In the genomic region with DNA sequence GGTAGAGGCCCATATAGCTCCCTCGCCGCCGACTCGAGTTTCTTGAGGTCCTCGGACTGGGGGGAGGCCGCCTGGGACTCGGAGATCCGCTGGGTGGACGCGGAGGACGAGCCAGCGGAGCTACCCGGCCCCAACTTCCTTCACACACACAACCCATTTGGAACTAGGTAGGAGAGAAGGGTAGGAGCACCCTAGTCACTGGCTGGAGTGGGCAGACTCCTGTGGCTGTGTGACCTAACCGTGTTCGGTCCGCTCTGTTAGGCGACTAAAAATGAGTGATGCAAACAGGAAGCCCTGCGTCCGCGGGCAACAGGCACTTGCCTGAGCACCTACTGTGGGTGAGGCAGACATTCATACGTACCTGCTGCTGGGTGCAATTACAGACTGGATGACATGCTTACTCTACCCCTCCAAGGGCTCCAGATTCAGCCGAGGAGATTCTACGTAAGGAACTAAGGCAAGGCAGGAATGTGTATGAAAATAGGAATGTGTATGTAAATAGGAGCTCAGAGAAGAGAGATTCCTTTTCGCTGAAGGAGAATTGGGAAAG, we compare ENCODE assay signal across 8 cellular contexts. TPM values are rescaled to one million over a fixed set of nuclear protein-coding genes. Genes with fewer than 3 reads are reported as not detected.
A peak's percentile ranks its signal among the peaks of the same experiment; 100 is the strongest.
DNase-seq lines count a peak whose midpoint lies in the region; ATAC-seq and TF ChIP-seq lines count a peak whose summit lies in the region.

No MANE protein-coding gene starts in this region.

- intact Hi-C loops in heart right ventricle (cut with DNase I) = loop anchor here in 1 of 10 donors (10.0 kb wide), 1 partner anchor 169 kb away; a partner anchor contains a TSS
- intact Hi-C loops in Right ventricle myocardium superior (cut with DNase I) = no loop called here
- intact Hi-C loops in activated T-helper 2 cell treated with anti-CD3 and anti-CD28 coated beads, Interferon-gamma antibody, Interleukin-2, Interleukin-4, amounts not matched to agents 10 μg/mL and 5 μg/mL and 100 μg/mL, durations not matched to agents 14 hours and 24 hours and 36 hours (cut with micrococcal nuclease) = loop anchor here (10.0 kb wide), 3 partner anchors 389 to 991 kb away; a partner anchor contains a TSS

- H3K4me3 Mint-ChIP-seq in activated T-helper 2 cell treated with anti-CD3 and anti-CD28 coated beads, Interferon-gamma antibody, Interleukin-2, Interleukin-4, amounts not matched to agents 10 μg/mL and 5 μg/mL and 100 μg/mL, durations not matched to agents 14 hours and 24 hours and 36 hours (ENCODE audit: low read depth) = peak overlapping the region; percentile 84

- DNase-seq in heart right ventricle (no peak), Right ventricle myocardium superior (no peak), NCI-H774 (lab: John Stamatoyannopoulos, UW) (peak; percentile 47), foreskin keratinocyte (peak; percentile 58 to 78), renal cortical epithelial cell (ENCODE audit: low read depth) (peak; percentile 58)
- DNase-seq in activated T-helper 2 cell treated with anti-CD3 and anti-CD28 coated beads, Interferon-gamma antibody, Interleukin-2, Interleukin-4, amounts not matched to agents 10 μg/mL and 5 μg/mL and 100 μg/mL, durations not matched to agents 14 hours and 24 hours and 36 hours (ENCODE audit: low spot score) = peak; percentile 60

- TF ChIP-seq CTCF in heart right ventricle (IDR thresholded peaks at IDR 0.05) = no peak
- no peak for TF ChIP-seq CTCF in foreskin keratinocyte (conservative IDR thresholded peaks at IDR 0.05)

- 2% methylated on average over 24 of the region's 24 CpGs for WGBS in heart right ventricle, 2 donors

- no peaks in the 10 kb centered on the region for H3K9me3 ChIP-seq in heart right ventricle

- H3K4me1 Mint-ChIP-seq in activated T-helper 2 cell treated with anti-CD3 and anti-CD28 coated beads, Interferon-gamma antibody, Interleukin-2, Interleukin-4, amounts not matched to agents 10 μg/mL and 5 μg/mL and 100 μg/mL, durations not matched to agents 14 hours and 24 hours and 36 hours (ENCODE audit: low read depth) = peaks cover 14% of the 10 kb centered on the region

- H3K27ac Mint-ChIP-seq in activated T-helper 2 cell treated with anti-CD3 and anti-CD28 coated beads, Interferon-gamma antibody, Interleukin-2, Interleukin-4, amounts not matched to agents 10 μg/mL and 5 μg/mL and 100 μg/mL, durations not matched to agents 14 hours and 24 hours and 36 hours = peak overlapping the region; percentile 89

- H3K27me3 Mint-ChIP-seq in activated T-helper 2 cell treated with anti-CD3 and anti-CD28 coated beads, Interferon-gamma antibody, Interleukin-2, Interleukin-4, amounts not matched to agents 10 μg/mL and 5 μg/mL and 100 μg/mL, durations not matched to agents 14 hours and 24 hours and 36 hours (ENCODE audit: low read depth) = no peaks in the 10 kb centered on the region

- H3K4me1 ChIP-seq in heart right ventricle (peaks cover 0 to 26% (median 15%) of the 10 kb centered on the region in 9 donors), foreskin keratinocyte (no peaks in the 10 kb centered on the region)

- H3K4me3 ChIP-seq in heart right ventricle = peak overlapping the region; percentile 61 to 99 (median 94)

- no peaks in the 10 kb centered on the region for H3K27me3 ChIP-seq in heart right ventricle
- H3K27me3 ChIP-seq in foreskin keratinocyte = no peaks in the 10 kb centered on the region

- no peaks in the 10 kb centered on the region for H3K9me3 Mint-ChIP-seq in activated T-helper 2 cell treated with anti-CD3 and anti-CD28 coated beads, Interferon-gamma antibody, Interleukin-2, Interleukin-4, amounts not matched to agents 10 μg/mL and 5 μg/mL and 100 μg/mL, durations not matched to agents 14 hours and 24 hours and 36 hours

- no peaks in the 10 kb centered on the region for H3K36me3 ChIP-seq in heart right ventricle

- ATAC-seq in heart right ventricle (no peak), Right ventricle myocardium superior (ENCODE audit: poor library complexity) (no peak), foreskin keratinocyte (no peak), HG02981 (IDR thresholded peaks at IDR 0.05; ENCODE audit: unreplicated experiment) (no peak), HG03378 (IDR thresholded peaks at IDR 0.05; ENCODE audit: unreplicated experiment) (no peak)

- H3K27ac ChIP-seq in heart right ventricle (peak overlapping the region; percentile 90 to 99 (median 98)), foreskin keratinocyte (peak overlapping the region; percentile 65)

- H3K36me3 Mint-ChIP-seq in activated T-helper 2 cell treated with anti-CD3 and anti-CD28 coated beads, Interferon-gamma antibody, Interleukin-2, Interleukin-4, amounts not matched to agents 10 μg/mL and 5 μg/mL and 100 μg/mL, durations not matched to agents 14 hours and 24 hours and 36 hours (ENCODE audit: low read depth) = no peaks in the 10 kb centered on the region

RNA-seq across cellular contexts. Expression of a gene that starts 4.6 kb away (rescaled TPM):
- 10 to 100 TPM; 24.9 to 41.8 (median 29.9) TPM for total RNA-seq in heart right ventricle
- 1 to 10 TPM; 7.9 to 8.2 TPM for polyA plus RNA-seq in heart right ventricle
- 25.4 TPM for total RNA-seq in Right ventricle myocardium superior
- total RNA-seq in activated T-helper 2 cell treated with anti-CD3 and anti-CD28 coated beads, Interferon-gamma antibody, Interleukin-2, Interleukin-4, amounts not matched to agents 10 μg/mL and 5 μg/mL and 100 μg/mL, durations not matched to agents 14 hours and 24 hours and 36 hours = 88.4 and 94.6 TPM in 2 replicates
- 30.2 and 31.6 TPM in 2 replicates for total RNA-seq in foreskin keratinocyte
- polyA plus RNA-seq in foreskin keratinocyte = 6.6 and 9.0 TPM in 2 replicates
- 18.8 and 66.0 TPM in 2 replicates for total RNA-seq in renal cortical epithelial cell

Comparison
In these comparisons a context has a peak if more than half of its experiments do, and no peak if none do; other contexts are left out.
1. DNase-seq: peak in NCI-H774 (single experiment), activated T-helper 2 cell treated with anti-CD3 and anti-CD28 coated beads, Interferon-gamma antibody, Interleukin-2, Interleukin-4, amounts not matched to agents 10 μg/mL and 5 μg/mL and 100 μg/mL, durations not matched to agents 14 hours and 24 hours and 36 hours (single experiment), foreskin keratinocyte (2 of 2) and renal cortical epithelial cell (single experiment); none in heart right ventricle (0 of 2) and Right ventricle myocardium superior (single experiment).